ENCODE assay signal across 12 cellular contexts in genomic region chr10:61643316-61643751, GRCh38. TPM values are rescaled to one million over a fixed set of nuclear protein-coding genes. Genes with fewer than 3 reads are reported as not detected.
DNase-seq lines count a peak whose midpoint lies in the region; ATAC-seq and TF ChIP-seq lines count a peak whose summit lies in the region.
"Had no signal": no experiment of that assay in that cellular context is flagged by ENCODE, and none has a peak within 500 bp of the region (broad histone marks: within the 10 kb centered on the region; RNA-seq: fewer than 3 reads in every experiment).

No MANE protein-coding gene starts in this region.

- DNase-seq in NCI-H1105 treated with DMSO at 0.1 percent for 48 hours (lab: John Stamatoyannopoulos, UW) (peak; percentile 57), NCI-H1105 (lab: John Stamatoyannopoulos, UW) (no peak), NCI-H1930 (lab: John Stamatoyannopoulos, UW) (peak; percentile 68 to 80), cardiac fibroblast (ENCODE audit: low read depth in 2 of 2) (peak; percentile 68 to 92), myocyte (ENCODE audit: low read depth) (peak; percentile 32), vagina (ENCODE audit: extremely low spot score in 2 of 2) (no peak), NOMO-1 (lab: John Stamatoyannopoulos, UW; ENCODE audit: unreplicated experiment in 2 of 2) (no peak)
- DNase-seq: PC-9, retina, T1000 had no signal

- TF ChIP-seq CTCF in cardiac fibroblast (IDR thresholded peaks at IDR 0.05; ENCODE audit: low read depth, low read length) (no peak), vagina (IDR thresholded peaks at IDR 0.05) (no peak)

- H3K27ac ChIP-seq in vagina: no peak overlapping the region
- H3K27ac ChIP-seq: PC-9 had no signal

- peaks cover 6% of the 10 kb centered on the region for H3K4me1 ChIP-seq in vagina
- H3K4me1 ChIP-seq: uterus had no signal

- ATAC-seq in GM21737 (IDR thresholded peaks at IDR 0.05; ENCODE audit: unreplicated experiment): no peak

- H3K4me3 ChIP-seq in cardiac fibroblast (replicated peaks in 1 of 2; ENCODE audit: low read depth in 2 of 2, low read length in 2 of 2): no peak overlapping the region
- H3K4me3 ChIP-seq in vagina: no peak overlapping the region
- H3K4me3 ChIP-seq: PC-9, uterus had no signal

- H3K9me3 ChIP-seq in vagina: no peaks in the 10 kb centered on the region
- H3K9me3 ChIP-seq: uterus had no signal

- intact Hi-C loops in vagina (cut with DNase I): no loop called here

- H3K36me3 ChIP-seq in vagina: no peaks in the 10 kb centered on the region
- H3K36me3 ChIP-seq: uterus had no signal

- no peak for TF ChIP-seq POLR2A in vagina (IDR thresholded peaks at IDR 0.05)

- no peaks in the 10 kb centered on the region for H3K27me3 ChIP-seq in vagina
- H3K27me3 ChIP-seq: uterus had no signal

RNA-seq across cellular contexts. Expression of gene CABCOCO1, which starts 19.4 kb away (rescaled TPM):
- 0.13 and 0.99 TPM in 2 replicates for total RNA-seq in myocyte
- polyA plus RNA-seq in myocyte (2012): 0.19 TPM
- total RNA-seq in vagina: not detected
- total RNA-seq: PC-9 had no signal

Comparison
In these comparisons a context has a peak if more than half of its experiments do, and no peak if none do; other contexts are left out.
1. DNase-seq: peak in NCI-H1105 treated with DMSO at 0.1 percent for 48 hours (single experiment), NCI-H1930 (2 of 2), cardiac fibroblast (2 of 2) and myocyte (single experiment); none in NCI-H1105 (single experiment), vagina (0 of 2) and NOMO-1 (0 of 2).